2 cellular contexts compared by ENCODE assay signal in the genomic region with DNA sequence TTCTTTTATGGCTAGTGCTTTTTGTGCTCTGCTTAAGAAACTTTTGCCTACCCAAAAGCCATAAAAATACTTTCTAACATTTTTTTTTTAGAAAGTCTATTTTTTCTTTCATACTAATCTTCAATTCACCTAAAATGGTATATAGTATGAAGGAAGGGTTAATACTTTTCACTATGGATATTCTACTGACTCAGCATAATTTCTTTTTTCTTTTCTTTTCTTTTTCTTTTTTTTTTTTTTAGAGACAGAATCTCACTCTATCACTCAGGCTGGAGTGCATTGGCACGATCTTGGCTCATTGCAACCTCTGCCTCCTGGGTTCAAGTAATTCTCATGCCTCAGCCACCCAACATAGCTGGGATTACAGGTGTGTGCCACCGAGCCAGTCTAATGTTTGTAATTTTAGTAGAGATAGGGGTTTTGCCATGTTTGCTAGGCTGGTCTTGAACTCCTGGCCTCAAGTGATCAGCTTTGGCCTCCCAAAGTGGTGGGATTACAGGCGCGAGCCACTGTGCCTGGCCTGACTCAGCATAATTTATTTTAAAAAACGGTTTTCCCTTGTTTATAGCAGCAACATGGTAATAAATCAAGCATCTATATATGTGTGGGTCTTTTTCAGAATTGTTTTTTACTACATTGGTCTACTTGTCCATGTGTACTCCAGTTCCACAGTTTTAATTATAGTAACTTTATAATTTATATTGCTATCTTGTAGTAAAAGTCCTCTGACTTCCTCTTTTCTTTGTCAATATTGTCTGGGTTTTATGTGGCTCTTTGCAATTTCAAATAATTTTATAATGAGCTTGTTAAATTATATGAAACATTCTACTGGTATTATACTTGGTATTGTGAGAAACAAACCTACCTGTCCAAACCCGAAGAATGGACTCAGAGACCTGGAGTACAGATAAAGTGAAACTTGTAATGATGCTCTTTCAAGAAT. TPM values are rescaled to one million over a fixed set of nuclear protein-coding genes. Genes with fewer than 3 reads are reported as not detected.
"Had no signal": no experiment of that assay in that cellular context is flagged by ENCODE, and none has a peak within 500 bp of the region (broad histone marks: within the 10 kb centered on the region; RNA-seq: fewer than 3 reads in every experiment).

No MANE protein-coding gene starts in this region.

RNA-seq across cellular contexts. Expression of a gene that starts 30.6 kb away (rescaled TPM):
- total RNA-seq: H9, HT-29 had no signal
